ENCODE assay signal across 12 cellular contexts in the genomic region with DNA sequence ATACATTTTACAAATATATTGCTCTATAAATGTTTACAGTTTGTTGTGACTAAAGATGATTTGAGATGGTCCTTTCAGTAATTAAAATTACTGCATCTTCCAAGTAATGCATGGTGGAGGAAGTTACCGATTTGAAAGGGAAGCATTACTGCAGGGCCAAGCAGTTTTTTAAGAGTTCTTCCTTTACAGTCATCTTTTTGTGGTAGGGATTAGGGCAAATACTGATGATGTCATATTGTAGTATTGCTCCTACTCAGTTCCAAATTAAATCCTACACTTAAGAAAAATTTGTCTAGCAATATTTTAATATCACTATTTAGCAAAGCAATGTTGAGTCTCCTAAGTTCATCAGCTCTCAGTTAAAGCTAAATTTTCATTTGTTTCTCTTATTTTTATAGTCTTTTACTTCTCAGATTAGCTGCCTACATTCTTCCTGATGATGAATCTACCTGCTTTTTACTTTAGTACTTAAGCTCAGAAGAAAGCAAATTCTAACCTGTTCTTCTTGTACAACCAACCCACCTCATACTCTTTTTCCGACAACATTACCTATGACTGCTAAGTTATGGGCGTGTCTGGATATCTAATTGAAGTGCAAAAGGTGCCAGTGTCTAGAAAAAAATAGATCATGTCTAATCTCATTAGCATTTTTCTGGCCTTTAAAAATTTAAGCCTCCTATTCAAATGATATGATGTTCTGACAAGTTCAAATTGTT. TPM values are rescaled to one million over a fixed set of nuclear protein-coding genes. Genes with fewer than 3 reads are reported as not detected.
"Had no signal": no experiment of that assay in that cellular context is flagged by ENCODE, and none has a peak within 500 bp of the region (broad histone marks: within the 10 kb centered on the region; RNA-seq: fewer than 3 reads in every experiment).

No MANE protein-coding gene starts in this region.

- DNase-seq: GM23248, GOT3, H7, H9, HCEC 1CT, HFFc6 had no signal

- H2AFZ ChIP-seq: GM23248, GM23338 had no signal

- H3K4me3 ChIP-seq: GM23248, GM23338, HAP-1 had no signal

- ATAC-seq: GM23338, HCT116 had no signal

- H3K9me3 ChIP-seq: HAP-1 had no signal

- H3K36me3 ChIP-seq: HAP-1 had no signal

- H3K4me2 ChIP-seq: GM23338 had no signal

- H3K27ac ChIP-seq: GM23248 had no signal

- FAIRE-seq: H1, H54 had no signal

- H3K9ac ChIP-seq: GM23248 had no signal

- H3K4me1 ChIP-seq: HAP-1 had no signal

RNA-seq across cellular contexts. Expression of gene RGPD4, which starts 1.7 kb away (rescaled TPM):
- total RNA-seq: GM23248, GM23338, H1, H4, H7 had no signal
- polyA plus RNA-seq: GM23248, GM23338, H1 had no signal
